Comparison of ENCODE assay signal across 2 cellular contexts in the genomic region with DNA sequence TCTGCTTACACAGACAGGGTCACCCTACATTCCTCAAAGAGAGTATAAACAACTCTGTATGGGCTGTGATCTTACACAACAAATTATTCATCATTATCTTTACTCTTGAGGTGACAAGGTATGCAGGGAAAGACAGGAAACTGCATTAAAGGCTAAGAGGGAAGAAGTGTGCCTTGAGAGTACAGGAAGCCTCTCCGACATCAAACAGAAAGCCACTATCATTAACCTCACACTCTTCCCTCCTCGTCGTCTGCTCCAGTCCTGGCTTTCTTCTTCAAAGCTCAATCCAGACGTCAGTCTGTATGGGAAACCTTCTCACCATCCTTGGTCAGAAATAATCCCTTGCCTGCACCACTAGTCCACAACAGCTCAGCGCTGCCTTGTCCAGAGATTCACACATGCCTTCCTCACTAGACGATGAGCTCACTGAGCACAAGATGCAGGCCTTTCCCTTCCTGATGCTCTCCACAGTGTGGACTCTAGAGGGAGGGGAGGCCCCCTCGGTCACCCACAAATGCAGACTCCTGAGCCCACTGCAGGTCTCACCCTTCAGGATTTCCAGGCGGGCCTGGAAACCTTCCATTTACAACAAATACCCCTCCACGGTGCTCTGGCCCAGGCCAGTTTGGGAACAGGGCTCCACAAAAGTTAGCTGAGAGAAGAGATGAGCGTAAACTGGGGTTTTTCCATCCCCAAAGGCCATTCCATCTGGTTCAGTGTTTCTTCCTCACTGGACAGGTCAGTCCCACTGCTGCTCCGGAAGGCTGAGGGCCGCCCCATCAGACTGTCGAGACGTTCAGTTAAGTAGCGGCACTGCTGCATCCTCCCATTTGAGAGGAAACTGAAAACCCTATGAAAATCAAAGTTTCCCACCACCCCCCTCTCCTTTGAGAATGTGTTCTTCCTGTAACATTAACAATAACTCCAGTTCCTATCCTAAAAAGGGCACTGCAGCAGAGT.
TF ChIP-seq lines count a peak whose summit lies in the region.

No MANE protein-coding gene starts in this region.

TF ChIP-seq in endothelial cell of umbilical vein, 7 proteins besides CTCF, POLR2A, EP300 and RAD21:
- TF ChIP-seq JUN (IDR thresholded peaks at IDR 0.05; ENCODE audit: borderline replicate concordance, insufficient read depth, insufficient read length, low read depth): no peak
- no peak for TF ChIP-seq GATA2 (IDR thresholded peaks at IDR 0.05; ENCODE audit: insufficient read depth, insufficient read length, low read depth, low read length)
- TF ChIP-seq MYC (IDR thresholded peaks at IDR 0.05; ENCODE audit: low read depth, low read length): no peak
- TF ChIP-seq FOS (IDR thresholded peaks at IDR 0.05; ENCODE audit: borderline replicate concordance, insufficient read depth, low read length): no peak
- no peak for TF ChIP-seq POLR2AphosphoS5 (IDR thresholded peaks at IDR 0.05; ENCODE audit: insufficient read depth, low read depth, low read length)
- TF ChIP-seq EZH2 (IDR thresholded peaks at IDR 0.05; ENCODE audit: borderline replicate concordance, low read depth, low read length, severe bottlenecking): no peak
- TF ChIP-seq MAX (IDR thresholded peaks at IDR 0.05; ENCODE audit: insufficient read depth, insufficient read length): no peak

TF ChIP-seq in SK-N-SH treated with all-trans-retinoic acid at 6 μM for 48 hours, 23 proteins besides CTCF, POLR2A, EP300 and RAD21:
- TF ChIP-seq ZFP3 (CRISPR knock-in tag; IDR thresholded peaks at IDR 0.05): no peak
- no peak for TF ChIP-seq ZC3H10 (CRISPR knock-in tag; IDR thresholded peaks at IDR 0.05)
- no peak for TF ChIP-seq ZNF70 (CRISPR knock-in tag; IDR thresholded peaks at IDR 0.05)
- TF ChIP-seq ARNTL (CRISPR knock-in tag; IDR thresholded peaks at IDR 0.05; ENCODE audit: borderline replicate concordance, low read depth): no peak
